Comparison of ENCODE assay signal across 12 cellular contexts in the genomic region with DNA sequence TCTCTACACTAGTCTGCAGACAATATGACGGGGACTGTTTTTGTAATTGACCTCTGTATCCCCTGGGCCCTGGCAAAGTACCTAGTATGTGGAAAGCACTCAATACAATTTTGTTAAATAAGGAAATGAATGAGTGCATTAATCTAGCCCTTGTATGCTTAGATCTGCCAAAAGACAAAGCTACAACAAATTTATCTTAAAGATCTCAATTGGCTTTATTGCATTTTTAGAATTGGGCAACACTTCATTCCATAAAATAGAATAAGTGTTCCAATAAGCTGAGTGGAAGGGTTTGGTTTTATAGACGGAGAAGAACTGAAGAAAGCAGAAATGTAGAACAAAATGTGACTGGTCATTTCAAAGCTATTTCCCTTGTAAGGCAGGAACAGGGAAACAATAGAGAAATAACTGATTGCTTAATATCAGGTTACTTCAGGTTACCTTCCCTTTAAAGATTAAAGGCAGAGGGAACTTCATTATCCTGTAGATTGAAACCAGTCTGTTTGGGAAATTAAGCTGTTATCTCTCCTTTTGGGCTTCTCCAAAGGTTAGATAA.
DNase-seq lines count a peak whose midpoint lies in the region; ATAC-seq, FAIRE-seq and TF ChIP-seq lines count a peak whose summit lies in the region.
"Had no signal": no experiment of that assay in that cellular context is flagged by ENCODE, and none has a peak within 500 bp of the region (broad histone marks: within the 10 kb centered on the region; RNA-seq: fewer than 3 reads in every experiment).

No MANE protein-coding gene starts in this region.

- TF ChIP-seq RAD21 in H1 (IDR thresholded peaks at IDR 0.05 in 1 of 2, conservative IDR thresholded peaks at IDR 0.05 in 1 of 2; ENCODE audit: low read depth in 2 of 2, low read length in 2 of 2) = no peak

- H3K9ac ChIP-seq in H1 (replicated peaks in 1 of 4; ENCODE audit: extremely low read depth in 1 of 4, low read depth in 3 of 4, low read length in 3 of 4) = no peak overlapping the region

- DNase-seq in EH (ENCODE audit: low read depth) = peak; percentile 87
- DNase-seq in NCI-H226 = peak; percentile 74
- no peak for DNase-seq in H1 (ENCODE audit: low read depth in 1 of 2, low spot score in 2 of 2)
- no peak for DNase-seq in osteoblast (ENCODE audit: insufficient read length, low spot score, missing footprints)
- DNase-seq in amniotic stem cell (lab: John Stamatoyannopoulos, UW) = no peak
- no peak for DNase-seq in T-helper 2 cell treated with Interferon-gamma antibody and Interleukin-4, amounts not matched to agents 5 μg/mL and 100 μg/mL, for 36 hours (ENCODE audit: low spot score)
- DNase-seq: CD8-positive, alpha-beta memory T cell; MM.1S; T1000 had no signal

- H3K36me3 Mint-ChIP-seq in T-helper 2 cell treated with Interferon-gamma antibody and Interleukin-4, amounts not matched to agents 5 μg/mL and 100 μg/mL, for 36 hours (ENCODE audit: low read depth) = no peaks in the 10 kb centered on the region
- H3K36me3 Mint-ChIP-seq: brain; CD8-positive, alpha-beta memory T cell had no signal

- H3K4me1 ChIP-seq in H1 (replicated peaks in 1 of 4; ENCODE audit: control insufficient read depth in 3 of 4, insufficient read depth in 4 of 4, low read length in 3 of 4) (no peaks in the 10 kb centered on the region), osteoblast (ENCODE audit: insufficient read depth, low read length) (peaks cover 20% of the 10 kb centered on the region)

- no peak overlapping the region for H2BK120ac ChIP-seq in H1 (replicated peaks; ENCODE audit: low read depth, low read length)

- ATAC-seq in HG03460 (IDR thresholded peaks at IDR 0.05; ENCODE audit: unreplicated experiment) = no peak
- no peak for ATAC-seq in GM18505 (IDR thresholded peaks at IDR 0.05; ENCODE audit: unreplicated experiment)

- no peak overlapping the region for H3K23ac ChIP-seq in H1 (ENCODE audit: insufficient read length)

- H4K91ac ChIP-seq in H1 (replicated peaks; ENCODE audit: insufficient read length, low read length) = no peak overlapping the region

- H2BK20ac ChIP-seq in H1 (ENCODE audit: low read length) = no peak overlapping the region

- CTCF ChIA-PET in H1 (lab: Charles Lee; ENCODE audit: partially characterized antibody) = interaction anchor here (0.7 to 1.8 kb wide), 5 partner anchors 11 to 1027 kb away, joined by 3 to 11 read pairs (median 3); no protein-coding TSS in a partner anchor

- no peak overlapping the region for H3K4ac ChIP-seq in H1 (replicated peaks; ENCODE audit: insufficient read length, low read depth, low read length)

- no peaks in the 10 kb centered on the region for H3K27me3 Mint-ChIP-seq in T-helper 2 cell treated with Interferon-gamma antibody and Interleukin-4, amounts not matched to agents 5 μg/mL and 100 μg/mL, for 36 hours (ENCODE audit: low read depth)
- H3K27me3 Mint-ChIP-seq: brain had no signal

- FAIRE-seq in H1 (lab: Jason Lieb, UNC) = no peak

- POLR2A ChIA-PET in H1 (lab: Charles Lee; ENCODE audit: partially characterized antibody) = no interaction called here

- H4K5ac ChIP-seq in H1 (ENCODE audit: insufficient read length, low read depth, low read length) = no peak overlapping the region

- TF ChIP-seq CTCF in H1 (IDR thresholded peaks at IDR 0.05; ENCODE audit: control extremely low read depth in 1 of 3, insufficient read depth in 1 of 3, low read depth in 1 of 3, low read length in 3 of 3) (no peak), osteoblast (IDR thresholded peaks at IDR 0.05; ENCODE audit: extremely low read depth, low read depth, low read length) (no peak)

- no peak overlapping the region for H3K18ac ChIP-seq in H1 (ENCODE audit: extremely low read depth, low read length)

- H2BK5ac ChIP-seq in H1 (ENCODE audit: low read depth, low read length) = no peak overlapping the region

- no peak overlapping the region for H3K4me2 ChIP-seq in H1 (ENCODE audit: insufficient read depth in 1 of 2, low read depth in 2 of 2, low read length in 2 of 2)
- peak overlapping the region; percentile 55 for H3K4me2 ChIP-seq in osteoblast (ENCODE audit: insufficient read depth, low read length)

- H4K20me1 ChIP-seq in H1 (replicated peaks in 1 of 2; ENCODE audit: control insufficient read depth in 1 of 2, insufficient read depth in 2 of 2, low read length in 2 of 2) (no peaks in the 10 kb centered on the region), osteoblast (ENCODE audit: insufficient read depth, low read length) (no peaks in the 10 kb centered on the region)

- H3K27ac ChIP-seq in H1 (ENCODE audit: low read depth, low read length) (no peak overlapping the region), osteoblast (ENCODE audit: low read depth, low read length) (peak overlapping the region; percentile 76)

- no peak overlapping the region for H3K14ac ChIP-seq in H1 (ENCODE audit: insufficient read length)

- H3K36me3 ChIP-seq in H1 (ENCODE audit: control insufficient read depth in 2 of 4, insufficient read depth in 4 of 4, low read length in 3 of 4) (no peaks in the 10 kb centered on the region), osteoblast (ENCODE audit: insufficient read depth, low read length) (no peaks in the 10 kb centered on the region)

- no peaks in the 10 kb centered on the region for H3K23me2 ChIP-seq in H1 (ENCODE audit: low read depth, low read length)

- no peaks in the 10 kb centered on the region for H3K27me3 ChIP-seq in H1 (replicated peaks in 1 of 4; ENCODE audit: control insufficient read depth in 3 of 4, extremely low read depth in 1 of 4, insufficient read depth in 3 of 4, low read length in 3 of 4)
- no peaks in the 10 kb centered on the region for H3K27me3 ChIP-seq in osteoblast (ENCODE audit: insufficient read depth, low read length)

- H3K9me3 Mint-ChIP-seq in T-helper 2 cell treated with Interferon-gamma antibody and Interleukin-4, amounts not matched to agents 5 μg/mL and 100 μg/mL, for 36 hours = no peaks in the 10 kb centered on the region
- H3K9me3 Mint-ChIP-seq: brain had no signal

- H2AFZ ChIP-seq in H1 (ENCODE audit: low read length) (no peak overlapping the region; the same call in 1 of the 2 replicates), osteoblast (ENCODE audit: low read length) (peak overlapping the region; percentile 52)

- H2AK5ac ChIP-seq in H1 (ENCODE audit: low read depth, low read length) = no peak overlapping the region

- no peaks in the 10 kb centered on the region for H3K4me1 Mint-ChIP-seq in T-helper 2 cell treated with Interferon-gamma antibody and Interleukin-4, amounts not matched to agents 5 μg/mL and 100 μg/mL, for 36 hours (ENCODE audit: low read depth)
- H3K4me1 Mint-ChIP-seq: brain; CD8-positive, alpha-beta memory T cell had no signal

- no peak overlapping the region for H2BK15ac ChIP-seq in H1 (ENCODE audit: low read length)

- no peak overlapping the region for H2BK12ac ChIP-seq in H1 (ENCODE audit: low read depth, low read length)

- H3K9me3 ChIP-seq in H1 (ENCODE audit: insufficient read depth in 2 of 2, low read depth in 1 of 2, low read length in 1 of 2) (no peaks in the 10 kb centered on the region), osteoblast (ENCODE audit: low read depth, low read length) (no peaks in the 10 kb centered on the region)

- TF ChIP-seq EP300 in H1 (IDR thresholded peaks at IDR 0.05; ENCODE audit: borderline replicate concordance in 1 of 2, low read depth in 2 of 2, low read length in 2 of 2) = no peak

- H4K8ac ChIP-seq in H1 (ENCODE audit: extremely low read depth, insufficient read depth, low read length) = no peak overlapping the region

- H3K4me3 Mint-ChIP-seq in T-helper 2 cell treated with Interferon-gamma antibody and Interleukin-4, amounts not matched to agents 5 μg/mL and 100 μg/mL, for 36 hours = no peak overlapping the region
- H3K4me3 Mint-ChIP-seq: brain; CD8-positive, alpha-beta memory T cell had no signal

- H3K79me1 ChIP-seq in H1 (ENCODE audit: low read depth, low read length) = no peaks in the 10 kb centered on the region

- no peak for TF ChIP-seq POLR2A in H1 (IDR thresholded peaks at IDR 0.05; ENCODE audit: control extremely low read depth in 1 of 2, low read depth in 2 of 2, low read length in 2 of 2)
- TF ChIP-seq POLR2A in GM18505 (IDR thresholded peaks at IDR 0.05; ENCODE audit: borderline replicate concordance, extremely low read depth, insufficient read depth, insufficient read length) = no peak

- H3K27ac Mint-ChIP-seq in T-helper 2 cell treated with Interferon-gamma antibody and Interleukin-4, amounts not matched to agents 5 μg/mL and 100 μg/mL, for 36 hours = no peak overlapping the region
- H3K27ac Mint-ChIP-seq: brain; CD8-positive, alpha-beta memory T cell had no signal

- WGBS in H1 (ENCODE audit: extremely low coverage in 1 of 2, insufficient coverage in 1 of 2, insufficient read length in 1 of 2, insufficient replicate concordance in 2 of 2, low coverage in 1 of 2, low lambda C conversion rate in 2 of 2, missing lambda C conversion rate in 1 of 2), 2 experiments = 33% methylated on average over 2 of the region's 2 CpGs; no CpG with 5 or more reads in 1 of the 2 experiments

- no peak overlapping the region for H3K4me3 ChIP-seq in H1 (ENCODE audit: extremely low read depth in 1 of 4, insufficient read depth in 2 of 4, low read depth in 3 of 4, low read length in 4 of 4)
- peak overlapping the region; percentile 20 for H3K4me3 ChIP-seq in osteoblast (ENCODE audit: insufficient read depth, low read length)

- H3K79me2 ChIP-seq in H1 (ENCODE audit: control insufficient read depth in 1 of 2, insufficient read depth in 2 of 2, low read length in 2 of 2) (no peaks in the 10 kb centered on the region), osteoblast (ENCODE audit: insufficient read depth, low read length) (no peaks in the 10 kb centered on the region)

- no peak overlapping the region for H3K56ac ChIP-seq in H1 (replicated peaks; ENCODE audit: insufficient read length, low read depth, low read length)

TF ChIP-seq in H1, 55 proteins besides CTCF, POLR2A, EP300 and RAD21:
- TF ChIP-seq KDM5A (IDR thresholded peaks at IDR 0.05; ENCODE audit: low read length) = no peak
- peak; percentile 33; the same call in 1 of the 2 replicates for TF ChIP-seq CEBPB (IDR thresholded peaks at IDR 0.05; ENCODE audit: low read depth, low read length)
- no peak for TF ChIP-seq ASH2L (IDR thresholded peaks at IDR 0.05; ENCODE audit: low read length)
- TF ChIP-seq GABPA (IDR thresholded peaks at IDR 0.05; ENCODE audit: borderline replicate concordance, insufficient read depth, low read length) = no peak

Comparison
In these comparisons a context has a peak if more than half of its experiments do, and no peak if none do; other contexts are left out.
1. DNase-seq: peak in EH (single experiment) and NCI-H226 (single experiment); none in H1 (0 of 2), osteoblast (single experiment), amniotic stem cell (single experiment) and T-helper 2 cell treated with Interferon-gamma antibody and Interleukin-4, amounts not matched to agents 5 μg/mL and 100 μg/mL, for 36 hours (single experiment).